Comparison of ENCODE assay signal across 2 cellular contexts in genomic region chr19:36051236-36051635, GRCh38.
TF ChIP-seq lines count a peak whose summit lies in the region.

No MANE protein-coding gene starts in this region.

TF ChIP-seq in HCT116, 20 proteins besides CTCF, POLR2A, EP300 and RAD21:
- TF ChIP-seq ZBTB33 (IDR thresholded peaks at IDR 0.05; ENCODE audit: extremely low read depth, insufficient replicate concordance, low read length), result no peak
- no peak for TF ChIP-seq SRF (IDR thresholded peaks at IDR 0.05; ENCODE audit: low read depth)
TF ChIP-seq in HCT116: peak in this region for 0.

TF ChIP-seq in GM12878, 131 proteins besides CTCF, POLR2A, EP300 and RAD21:
- TF ChIP-seq RELA (IDR thresholded peaks at IDR 0.05; ENCODE audit: borderline replicate concordance, partially characterized antibody), result no peak
- TF ChIP-seq NR2C2 (IDR thresholded peaks at IDR 0.05; ENCODE audit: borderline replicate concordance, control insufficient read depth, insufficient read length, low read depth), result no peak
- no peak for TF ChIP-seq TCF12 (IDR thresholded peaks at IDR 0.05; ENCODE audit: low read depth, low read length)
- TF ChIP-seq SP1 (IDR thresholded peaks at IDR 0.05; ENCODE audit: low read depth, low read length), result no peak
- no peak for TF ChIP-seq ZNF384 (IDR thresholded peaks at IDR 0.05; ENCODE audit: borderline replicate concordance, low read depth, low read length)
- TF ChIP-seq JUND (IDR thresholded peaks at IDR 0.05; ENCODE audit: low read depth, low read length), result no peak
- TF ChIP-seq NBN (IDR thresholded peaks at IDR 0.05), result no peak
- no peak for TF ChIP-seq KAT2A (conservative IDR thresholded peaks at IDR 0.05; ENCODE audit: control insufficient read depth, low read depth, low read length)
